In genomic region chr11:93741882-93742226, GRCh38 we compare ENCODE assay signal across 8 cellular contexts.
A peak's percentile ranks its signal among the peaks of the same experiment; 100 is the strongest.
DNase-seq lines count a peak whose midpoint lies in the region; ATAC-seq and TF ChIP-seq lines count a peak whose summit lies in the region.

No MANE protein-coding gene starts in this region.

- H3K4me3 ChIP-seq in HUES48 (ENCODE audit: low read depth, low read length) (peak overlapping the region; percentile 96), WERI-Rb-1 (ENCODE audit: low read depth, low read length) (peak overlapping the region; percentile 100), foreskin fibroblast (ENCODE audit: low read depth in 1 of 2, low read length in 2 of 2) (peak overlapping the region; percentile 89 to 96), neutrophil (ENCODE audit: low read depth in 1 of 2, low read length in 1 of 2) (peak overlapping the region; percentile 95 to 97)

- peaks cover 22% of the 10 kb centered on the region for H3K4me1 ChIP-seq in HUES48 (ENCODE audit: control insufficient read depth, insufficient read depth, low read length)
- H3K4me1 ChIP-seq in neutrophil (ENCODE audit: control insufficient read depth in 1 of 2, insufficient read depth in 1 of 2, low read depth in 1 of 2, low read length in 1 of 2) = peaks cover 31 to 38% of the 10 kb centered on the region in 2 experiments

- H3K27me3 ChIP-seq in HUES48 (ENCODE audit: control insufficient read depth, insufficient read depth, low read length) (no peaks in the 10 kb centered on the region), WERI-Rb-1 (ENCODE audit: insufficient read depth, low read depth, severe bottlenecking) (no peaks in the 10 kb centered on the region), neutrophil (no peaks in the 10 kb centered on the region)

- no peaks in the 10 kb centered on the region for H3K9me3 ChIP-seq in HUES48 (ENCODE audit: control insufficient read depth, insufficient read depth, low read length)
- no peaks in the 10 kb centered on the region for H3K9me3 ChIP-seq in WERI-Rb-1 (ENCODE audit: severe bottlenecking)
- H3K9me3 ChIP-seq in neutrophil = no peaks in the 10 kb centered on the region

- peak; percentile 15 for ATAC-seq in GM19455 (IDR thresholded peaks at IDR 0.05; ENCODE audit: unreplicated experiment)

- H3K36me3 ChIP-seq in HUES48 (ENCODE audit: control insufficient read depth, insufficient read depth, low read length) (peaks cover 44% of the 10 kb centered on the region), WERI-Rb-1 (peaks cover 40% of the 10 kb centered on the region), neutrophil (peaks cover 35% of the 10 kb centered on the region)

- H3K9ac ChIP-seq in HUES48 (ENCODE audit: low read depth, low read length) = peak overlapping the region; percentile 99

- TF ChIP-seq CTCF in WERI-Rb-1 (IDR thresholded peaks at IDR 0.05; ENCODE audit: low read depth, low read length) (no peak), foreskin fibroblast (IDR thresholded peaks at IDR 0.05; ENCODE audit: low read depth, low read length) (no peak), neutrophil (IDR thresholded peaks at IDR 0.05) (no peak)

- DNase-seq in COLO668 (lab: John Stamatoyannopoulos, UW; ENCODE audit: unreplicated experiment) (peak; percentile 52), WERI-Rb-1 (no peak), foreskin fibroblast (peak; percentile 66 to 83), GM19240 (ENCODE audit: insufficient read length, low spot score) (no peak)
- DNase-seq in activated CD4-positive, CD25-positive, alpha-beta regulatory T cell (lab: John Stamatoyannopoulos, UW) = no peak

- H3K27ac ChIP-seq in HUES48 (ENCODE audit: low read depth, low read length) (peak overlapping the region; percentile 94), WERI-Rb-1 (peak overlapping the region; percentile 86), neutrophil (peak overlapping the region; percentile 93)

Comparison
In these comparisons a context has a peak if more than half of its experiments do, and no peak if none do; other contexts are left out.
1. DNase-seq: peak in COLO668 (single experiment) and foreskin fibroblast (2 of 2); none in WERI-Rb-1 (single experiment), GM19240 (single experiment) and activated CD4-positive, CD25-positive, alpha-beta regulatory T cell (0 of 4).
2. Peak in every context shown above with its lines, with median percentiles within 50 percentile points of each other: H3K27ac ChIP-seq and H3K4me3 ChIP-seq.